ENCODE assay signal across 13 cellular contexts in genomic region chr11:46711288-46711687, GRCh38. TPM values are rescaled to one million over a fixed set of nuclear protein-coding genes. Genes with fewer than 3 reads are reported as not detected.
DNase-seq lines count a peak whose midpoint lies in the region; ATAC-seq, FAIRE-seq and TF ChIP-seq lines count a peak whose summit lies in the region.
"Had no signal": no experiment of that assay in that cellular context is flagged by ENCODE, and none has a peak within 500 bp of the region (broad histone marks: within the 10 kb centered on the region; RNA-seq: fewer than 3 reads in every experiment).

No MANE protein-coding gene starts in this region.

- no peak for TF ChIP-seq POLR2A in H54 (IDR thresholded peaks at IDR 0.05; ENCODE audit: low read depth, low read length)

- H3K4me3 ChIP-seq in brain microvascular endothelial cell (ENCODE audit: low read depth, low read length) (no peak overlapping the region), kidney (ENCODE audit: low read length in 2 of 2) (no peak overlapping the region), skeletal muscle tissue (ENCODE audit: low read length in 3 of 3) (peak overlapping the region in 1 of 3 donors; percentile 43)
- H3K4me3 ChIP-seq: SK-N-MC had no signal

- H3K4me1 ChIP-seq in kidney (ENCODE audit: control insufficient read depth in 1 of 2, insufficient read depth in 1 of 2, low read depth in 1 of 2, low read length in 2 of 2) (peaks cover 0 to 2% of the 10 kb centered on the region in 2 donors), skeletal muscle tissue (ENCODE audit: control insufficient read depth in 3 of 3, insufficient read depth in 3 of 3, low read length in 3 of 3) (peaks cover 13 to 23% (median 23%) of the 10 kb centered on the region in 3 donors)

- in situ Hi-C loops in brain microvascular endothelial cell (cut with HindIII; ENCODE audit: low pct_ligation_motif_present, low sequenced_read_pairs), result no loop called here

- no peak for FAIRE-seq in kidney (lab: Jason Lieb, UNC)
- FAIRE-seq in H54 (lab: Jason Lieb, UNC), result no peak
- no peak for FAIRE-seq in D721Med (lab: Jason Lieb, UNC)

- intact Hi-C loops in kidney (cut with DNase I), result no loop called here

- H3K36me3 ChIP-seq in brain microvascular endothelial cell (replicated peaks) (peaks cover 13% of the 10 kb centered on the region), kidney (ENCODE audit: control insufficient read depth in 1 of 2, insufficient read depth in 2 of 2, low read length in 2 of 2) (peaks cover 0 to 7% of the 10 kb centered on the region in 2 donors), skeletal muscle tissue (ENCODE audit: control insufficient read depth in 3 of 3, insufficient read depth in 3 of 3, low read length in 3 of 3) (peaks cover 10% of the 10 kb centered on the region in 3 donors)

- no peak for ATAC-seq in GM21737 (IDR thresholded peaks at IDR 0.05; ENCODE audit: unreplicated experiment)
- ATAC-seq: natural killer cell; stimulated activated naive CD8-positive, alpha-beta T cell treated with anti-CD3 and anti-CD28 coated beads, Interleukin-15, amount 100 ng/mL, for 72 hours had no signal

- H3K9ac ChIP-seq in kidney (ENCODE audit: low read length in 2 of 2) (no peak overlapping the region), skeletal muscle tissue (ENCODE audit: low read depth in 1 of 3, low read length in 3 of 3) (peak overlapping the region; percentile 69 to 79 (median 71))

- no peaks in the 10 kb centered on the region for H3K9me3 ChIP-seq in kidney (ENCODE audit: control insufficient read depth in 1 of 2, low read length in 2 of 2)
- no peaks in the 10 kb centered on the region for H3K9me3 ChIP-seq in skeletal muscle tissue (ENCODE audit: control insufficient read depth in 3 of 3, low read length in 3 of 3)

- H3K27me3 ChIP-seq in brain microvascular endothelial cell (replicated peaks) (no peaks in the 10 kb centered on the region), skeletal muscle tissue (ENCODE audit: control insufficient read depth in 3 of 3, insufficient read depth in 3 of 3, low read length in 3 of 3) (no peaks in the 10 kb centered on the region)

- TF ChIP-seq CTCF in brain microvascular endothelial cell (IDR thresholded peaks at IDR 0.05; ENCODE audit: low read depth, low read length, missing control alignments) (no peak), kidney (IDR thresholded peaks at IDR 0.05; ENCODE audit: borderline replicate concordance, extremely low read depth, insufficient read depth) (no peak), D721Med (IDR thresholded peaks at IDR 0.05; ENCODE audit: insufficient read depth, missing control alignments) (no peak)

- DNase-seq in EH (ENCODE audit: low read depth) (peak; percentile 68), brain microvascular endothelial cell (peak; percentile 17), kidney (no peak), H54 (ENCODE audit: insufficient read length, low spot score) (no peak), CD1c-positive myeloid dendritic cell (ENCODE audit: extremely low spot score) (no peak), D721Med (ENCODE audit: insufficient read length, low spot score) (no peak)
- DNase-seq: AML-193; natural killer cell; NCI-H524 treated with DMSO at 0.1 percent for 48 hours; stimulated activated naive CD8-positive, alpha-beta T cell treated with anti-CD3 and anti-CD28 coated beads, Interleukin-15, amount 100 ng/mL, for 72 hours had no signal

- H3K27ac ChIP-seq in brain microvascular endothelial cell (peak overlapping the region; percentile 100), kidney (ENCODE audit: low read depth in 2 of 2, low read length in 2 of 2) (peak overlapping the region; percentile 82 to 94), skeletal muscle tissue (ENCODE audit: low read depth, low read length) (peak overlapping the region; percentile 98)
- H3K27ac ChIP-seq: SK-N-MC had no signal

RNA-seq across cellular contexts. Expression of gene F2, which starts 7.7 kb away (rescaled TPM):
- not detected for total RNA-seq in kidney
- polyA plus RNA-seq in kidney (ENCODE audit: insufficient read depth, low read depth, low replicate concordance), result not detected
- 0.52 TPM for total RNA-seq in skeletal muscle tissue

RNA-seq across cellular contexts. Expression of gene ZNF408, which starts 10.5 kb away (rescaled TPM):
- total RNA-seq in kidney (9.7 TPM), skeletal muscle tissue (5.7 TPM)
- polyA plus RNA-seq in kidney (ENCODE audit: insufficient read depth, low read depth, low replicate concordance), result 7.8 TPM

RNA-seq across cellular contexts. Expression of gene ARHGAP1, which starts 10.9 kb away (rescaled TPM):
- 137 TPM for total RNA-seq in kidney
- 35.5 TPM for polyA plus RNA-seq in kidney (ENCODE audit: insufficient read depth, low read depth, low replicate concordance)
- total RNA-seq in skeletal muscle tissue, result 19.8 TPM

Comparison
In these comparisons a context has a peak if more than half of its experiments do, and no peak if none do; other contexts are left out.
1. DNase-seq: peak in EH (single experiment) and brain microvascular endothelial cell (single experiment); none in kidney (single experiment), H54 (single experiment), CD1c-positive myeloid dendritic cell (single experiment) and D721Med (single experiment).
2. H3K9ac ChIP-seq: peak in skeletal muscle tissue (3 of 3); none in kidney (0 of 2).
3. Peak in every context shown above with its lines, with median percentiles within 50 percentile points of each other: H3K27ac ChIP-seq.